In genomic region chr12:54324617-54325441, GRCh38 we compare ENCODE assay signal across 8 cellular contexts. TPM values are rescaled to one million over a fixed set of nuclear protein-coding genes. Genes with fewer than 3 reads are reported as not detected.
DNase-seq lines count a peak whose midpoint lies in the region; ATAC-seq and TF ChIP-seq lines count a peak whose summit lies in the region.

Gene COPZ1, plus strand, starts transcription at chr12:54325131. Its CDS starts 33 bp downstream, at chr12:54325164.

- ATAC-seq in GM21723 (IDR thresholded peaks at IDR 0.05; ENCODE audit: unreplicated experiment): peak; percentile 99

- H3K9ac ChIP-seq in mucosa of stomach (ENCODE audit: low read length): peak within 1 kb of the TSS; percentile 96

- H3K27me3 ChIP-seq in esophagus (ENCODE audit: control insufficient read depth in 1 of 2, insufficient read depth in 2 of 2, low read length in 2 of 2) (no peaks in the 10 kb centered on the region), mucosa of stomach (ENCODE audit: control insufficient read depth, insufficient read depth, low read length) (no peaks in the 10 kb centered on the region)

- H3K27ac ChIP-seq in esophagus (ENCODE audit: low read depth in 2 of 2, low read length in 1 of 2): peak within 1 kb of the TSS; percentile 85 to 96

- H3K9me3 ChIP-seq in esophagus (ENCODE audit: control insufficient read depth in 2 of 2, insufficient read depth in 1 of 2, low read depth in 1 of 2, low read length in 1 of 2): no peaks in the 10 kb centered on the region
- H3K9me3 ChIP-seq in mucosa of stomach (ENCODE audit: control insufficient read depth, low read length): no peaks in the 10 kb centered on the region

- H3K27me3 Mint-ChIP-seq in activated T-cell treated with anti-CD3 and anti-CD28 coated beads, Interleukin-2, amount 50 U/mL, for 24 hours: no peaks in the 10 kb centered on the region

- H3K36me3 Mint-ChIP-seq in activated T-cell treated with anti-CD3 and anti-CD28 coated beads, Interleukin-2, amount 50 U/mL, for 24 hours (ENCODE audit: low read depth): peaks cover 21% of the 10 kb centered on the region

- peak within 1 kb of the TSS; percentile 99 for H3K4me3 Mint-ChIP-seq in activated T-cell treated with anti-CD3 and anti-CD28 coated beads, Interleukin-2, amount 50 U/mL, for 24 hours

- peak; percentile 89 for DNase-seq in DMS79 treated with DMSO at 0.1 percent for 48 hours (lab: John Stamatoyannopoulos, UW)
- DNase-seq in KG1 (lab: John Stamatoyannopoulos, UW): peak; percentile 81
- DNase-seq in activated T-cell treated with anti-CD3 and anti-CD28 coated beads, Interleukin-2, amount 50 U/mL, for 24 hours: peak; percentile 90
- peak; percentile 81 to 85 for DNase-seq in stimulated activated CD8-positive, alpha-beta memory T cell treated with anti-CD3 and anti-CD28 coated beads, Interleukin-7, amount 100 ng/mL, for 1 hour (ENCODE audit: low read depth in 2 of 2)

- peak within 1 kb of the TSS; percentile 96 for H3K27ac Mint-ChIP-seq in activated T-cell treated with anti-CD3 and anti-CD28 coated beads, Interleukin-2, amount 50 U/mL, for 24 hours

- H3K9me3 Mint-ChIP-seq in activated T-cell treated with anti-CD3 and anti-CD28 coated beads, Interleukin-2, amount 50 U/mL, for 24 hours: no peaks in the 10 kb centered on the region

- H3K4me1 ChIP-seq in esophagus (ENCODE audit: control insufficient read depth in 2 of 2, insufficient read depth in 2 of 2, low read length in 1 of 2) (no peaks in the 10 kb centered on the region), mucosa of stomach (ENCODE audit: control insufficient read depth, insufficient read depth, low read length) (peaks cover 20% of the 10 kb centered on the region)

- H3K36me3 ChIP-seq in esophagus (ENCODE audit: control insufficient read depth in 2 of 2, insufficient read depth in 2 of 2, low read length in 1 of 2) (peaks cover 0 to under 1% of the 10 kb centered on the region in 2 donors), mucosa of stomach (ENCODE audit: control insufficient read depth, insufficient read depth, low read length) (no peaks in the 10 kb centered on the region)

- WGBS in esophagus, 2 donors: 1% methylated on average over 34 of the region's 34 CpGs

- peaks cover 38% of the 10 kb centered on the region for H3K4me1 Mint-ChIP-seq in activated T-cell treated with anti-CD3 and anti-CD28 coated beads, Interleukin-2, amount 50 U/mL, for 24 hours (ENCODE audit: low read depth)

- H3K4me3 ChIP-seq in esophagus (ENCODE audit: low read depth in 1 of 2, low read length in 2 of 2) (peak within 1 kb of the TSS; percentile 78 to 91), mucosa of stomach (ENCODE audit: low read length) (peak within 1 kb of the TSS; percentile 93)

TF ChIP-seq in PFSK-1, 5 proteins besides CTCF, POLR2A, EP300 and RAD21:
- peak; percentile 86 for TF ChIP-seq POLR2AphosphoS5 (IDR thresholded peaks at IDR 0.05; ENCODE audit: low read depth, low read length)
- peak; percentile 95 for TF ChIP-seq TAF1 (IDR thresholded peaks at IDR 0.05; ENCODE audit: borderline replicate concordance, insufficient read depth, low read length)
- TF ChIP-seq SIN3A (IDR thresholded peaks at IDR 0.05; ENCODE audit: borderline replicate concordance, insufficient read depth, low read length): 0 out of 2 replicates have a peak, but pooled peaks have one; percentile 51
- no peak for TF ChIP-seq FOXP2 (optimal IDR thresholded peaks at IDR 0.05; ENCODE audit: borderline replicate concordance, extremely low read depth, extremely low read length, insufficient read depth)
- peak in 1 of 2 experiments; percentile 42; a peak in 2 of 4 replicates for TF ChIP-seq REST (IDR thresholded peaks at IDR 0.05; ENCODE audit: insufficient read depth in 1 of 2, low read depth in 2 of 2, low read length in 2 of 2)

RNA-seq across cellular contexts. Expression of gene COPZ1, which starts in this region (rescaled TPM):
- 111 TPM for polyA plus RNA-seq in PFSK-1 (2012; ENCODE audit: insufficient read length, low read depth)
- 10 to 100 TPM; 48.8 to 85.0 TPM for polyA plus RNA-seq in esophagus

Comparison
In these comparisons a context has a peak if more than half of its experiments do, and no peak if none do; other contexts are left out.
1. Peak in every context shown above with its lines: DNase-seq, ATAC-seq, H3K4me3 ChIP-seq and H3K27ac ChIP-seq.